Comparison of ENCODE assay signal across 8 cellular contexts in genomic region chr4:177339794-177340374, GRCh38. TPM values are rescaled to one million over a fixed set of nuclear protein-coding genes. Genes with fewer than 3 reads are reported as not detected.
A peak's percentile ranks its signal among the peaks of the same experiment; 100 is the strongest.
DNase-seq lines count a peak whose midpoint lies in the region; ATAC-seq and TF ChIP-seq lines count a peak whose summit lies in the region.

No MANE protein-coding gene starts in this region.

- no CpG with 5 or more reads among the region's 2 CpGs for whole genome bisulfite sequencing in mesendoderm (ENCODE audit: extremely low coverage, insufficient coverage, low lambda C conversion rate)

- no peak overlapping the region for H3K9ac ChIP-seq in OCI-LY1 (ENCODE audit: low read length)
- H3K9ac ChIP-seq in mesendoderm (ENCODE audit: low read length): no peak overlapping the region

- H3K9me3 ChIP-seq in OCI-LY1 (ENCODE audit: low read length): no peaks in the 10 kb centered on the region

- TF ChIP-seq CTCF in OCI-LY1 (IDR thresholded peaks at IDR 0.05; ENCODE audit: low read length) (peak; percentile 68), coronary artery (IDR thresholded peaks at IDR 0.05) (peak; percentile 47)

- H3K27ac ChIP-seq in OCI-LY1 (ENCODE audit: low read depth, low read length, poor library complexity, severe bottlenecking): peak overlapping the region; percentile 34
- no peak overlapping the region for H3K27ac ChIP-seq in coronary artery
- no peak overlapping the region for H3K27ac ChIP-seq in mesendoderm (ENCODE audit: low read depth, low read length)

- H2BK120ac ChIP-seq in mesendoderm (ENCODE audit: low read depth, low read length): no peak overlapping the region

- H2BK5ac ChIP-seq in mesendoderm (ENCODE audit: low read length): no peak overlapping the region

- no peak overlapping the region for H2AK5ac ChIP-seq in mesendoderm (ENCODE audit: low read length)

- H2AFZ ChIP-seq in OCI-LY1 (ENCODE audit: low read length): no peak overlapping the region

- DNase-seq in Caki2 (ENCODE audit: low read depth) (peak; percentile 53), coronary artery (ENCODE audit: low spot score) (no peak), mesendoderm (peak; percentile 36), ureter (ENCODE audit: low spot score) (no peak), NCI-H524 treated with DMSO at 0.1 percent for 48 hours (lab: John Stamatoyannopoulos, UW) (no peak)

- no peak overlapping the region for H3K4me3 ChIP-seq in OCI-LY1 (ENCODE audit: low read depth, low read length, poor library complexity, severe bottlenecking)
- no peak overlapping the region for H3K4me3 ChIP-seq in coronary artery
- H3K4me3 ChIP-seq in mesendoderm (ENCODE audit: low read length): no peak overlapping the region

- no peak overlapping the region for H3K56ac ChIP-seq in mesendoderm (ENCODE audit: low read length)

- peaks cover 12% of the 10 kb centered on the region for H3K79me2 ChIP-seq in OCI-LY1 (ENCODE audit: insufficient read depth, low read length)
- H3K79me2 ChIP-seq in mesendoderm (ENCODE audit: control insufficient read depth, insufficient read depth, low read length): no peaks in the 10 kb centered on the region

- H4K8ac ChIP-seq in mesendoderm (ENCODE audit: low read depth, low read length): no peak overlapping the region

- H3K23ac ChIP-seq in mesendoderm (ENCODE audit: low read length): no peak overlapping the region

- H3K4me1 ChIP-seq in OCI-LY1 (ENCODE audit: insufficient read depth, low read length, severe bottlenecking) (peaks cover 4% of the 10 kb centered on the region), mesendoderm (ENCODE audit: control insufficient read depth, low read depth, low read length) (no peaks in the 10 kb centered on the region)

- H3K4me2 ChIP-seq in OCI-LY1 (ENCODE audit: low read length) (no peak overlapping the region), mesendoderm (ENCODE audit: low read length) (no peak overlapping the region)

- no peak overlapping the region for H2BK15ac ChIP-seq in mesendoderm (replicated peaks; ENCODE audit: low read depth)

- peaks cover 96% of the 10 kb centered on the region for H3K36me3 ChIP-seq in OCI-LY1 (ENCODE audit: insufficient read depth, low read length)
- peaks cover 2% of the 10 kb centered on the region for H3K36me3 ChIP-seq in mesendoderm (ENCODE audit: control insufficient read depth, insufficient read depth, low read length)

- in situ Hi-C loops in Caki2 (cut with HindIII; ENCODE audit: low pct_unique_long_range_greater_than_20kb, low sequenced_read_pairs): no loop called here

- no peaks in the 10 kb centered on the region for H3K9me2 ChIP-seq in OCI-LY1 (ENCODE audit: low read depth, low read length)

- no peaks in the 10 kb centered on the region for H3K79me1 ChIP-seq in mesendoderm (ENCODE audit: low read length)

- no peak overlapping the region for H3K4ac ChIP-seq in mesendoderm (ENCODE audit: low read depth, low read length)

- H3K27me3 ChIP-seq in OCI-LY1 (ENCODE audit: insufficient read depth, low read length) (no peaks in the 10 kb centered on the region), mesendoderm (ENCODE audit: insufficient read depth, low read length, poor library complexity) (no peaks in the 10 kb centered on the region)

- H3K18ac ChIP-seq in mesendoderm (ENCODE audit: low read length): no peak overlapping the region

- H4K5ac ChIP-seq in mesendoderm (ENCODE audit: low read length): no peak overlapping the region

- ATAC-seq in GM18909 (IDR thresholded peaks at IDR 0.05; ENCODE audit: poor library complexity, unreplicated experiment): peak; percentile 98
- peak; percentile 98 for ATAC-seq in HG03066 (IDR thresholded peaks at IDR 0.05; ENCODE audit: low read depth, unreplicated experiment)

- no peaks in the 10 kb centered on the region for H4K20me1 ChIP-seq in OCI-LY1 (ENCODE audit: insufficient read depth, low read length)

- H3F3A ChIP-seq in OCI-LY1 (ENCODE audit: insufficient read depth, low read length): no peaks in the 10 kb centered on the region

RNA-seq across cellular contexts. Expression of gene NEIL3, which starts 30.2 kb away (rescaled TPM):
- total RNA-seq in Caki2 (2014; rRNA removed; shearing (Covaris generic); ENCODE audit: low replicate concordance): 16.3 and 20.7 TPM in 2 replicates
- 7.4 TPM for polyA plus RNA-seq in mesendoderm (2013, experiment 1 of 2)
- polyA plus RNA-seq in mesendoderm (2013, experiment 2 of 2): 7.3 TPM
- total RNA-seq in ureter: not detected

Comparison
In these comparisons a context has a peak if more than half of its experiments do, and no peak if none do; other contexts are left out.
1. DNase-seq: peak in Caki2 (single experiment) and mesendoderm (single experiment); none in coronary artery (single experiment), ureter (single experiment) and NCI-H524 treated with DMSO at 0.1 percent for 48 hours (single experiment).
2. RNA of gene NEIL3, which starts 30.2 kb away (total RNA-seq): 16.3 to 20.7 TPM in Caki2; not detected in ureter (single experiment); every median in the first group is over 10 times any median in the second.